ENCODE assay signal across 8 cellular contexts in genomic region chr20:62900052-62900691, GRCh38. TPM values are rescaled to one million over a fixed set of nuclear protein-coding genes. Genes with fewer than 3 reads are reported as not detected.
DNase-seq lines count a peak whose midpoint lies in the region; ATAC-seq lines count a peak whose summit lies in the region.

No MANE protein-coding gene starts in this region.

- 13% methylated on average over 11 of the region's 11 CpGs for WGBS in ectodermal cell, 2 experiments

- POLR2A ChIA-PET in activated CD8-positive, alpha-beta T cell treated with anti-CD3 and anti-CD28 coated beads, Interleukin-2, amount 10 ng/mL, durations not matched to agents 7 days and 5 days (lab: Charles Lee): interaction anchor here (1.0 to 1.8 kb wide), 4 partner anchors 13 to 38 kb away, joined by 3 to 5 read pairs (median 4); no protein-coding TSS in a partner anchor

- H3K27me3 Mint-ChIP-seq in activated CD8-positive, alpha-beta T cell treated with anti-CD3 and anti-CD28 coated beads, Interleukin-2, amount 10 ng/mL, durations not matched to agents 7 days and 5 days (ENCODE audit: low read depth): no peaks in the 10 kb centered on the region

- CTCF ChIA-PET in activated CD8-positive, alpha-beta T cell treated with anti-CD3 and anti-CD28 coated beads, Interleukin-2, amount 10 ng/mL, durations not matched to agents 7 days and 5 days (lab: Charles Lee): interaction anchor here (0.7 to 8.1 kb wide), 6 partner anchors 12 to 109 kb away, joined by 3 to 182 read pairs (median 8); no protein-coding TSS in a partner anchor

- H3K9me3 Mint-ChIP-seq in activated CD8-positive, alpha-beta T cell treated with anti-CD3 and anti-CD28 coated beads, Interleukin-2, amount 10 ng/mL, durations not matched to agents 7 days and 5 days (ENCODE audit: insufficient read depth): no peaks in the 10 kb centered on the region

- H3K4me1 Mint-ChIP-seq in activated CD8-positive, alpha-beta T cell treated with anti-CD3 and anti-CD28 coated beads, Interleukin-2, amount 10 ng/mL, durations not matched to agents 7 days and 5 days (ENCODE audit: low read depth): peaks cover 51% of the 10 kb centered on the region

- ATAC-seq in GM19023 (IDR thresholded peaks at IDR 0.05; ENCODE audit: unreplicated experiment) (peak; percentile 80), HG03442 (IDR thresholded peaks at IDR 0.05; ENCODE audit: unreplicated experiment) (peak; percentile 78)
- ATAC-seq in activated CD8-positive, alpha-beta T cell treated with anti-CD3 and anti-CD28 coated beads, Interleukin-2, amount 10 ng/mL, durations not matched to agents 7 days and 5 days: peak; percentile 95

- peak overlapping the region; percentile 80 for H3K27ac Mint-ChIP-seq in activated CD8-positive, alpha-beta T cell treated with anti-CD3 and anti-CD28 coated beads, Interleukin-2, amount 10 ng/mL, durations not matched to agents 7 days and 5 days

- peaks cover 70% of the 10 kb centered on the region for H3K36me3 Mint-ChIP-seq in activated CD8-positive, alpha-beta T cell treated with anti-CD3 and anti-CD28 coated beads, Interleukin-2, amount 10 ng/mL, durations not matched to agents 7 days and 5 days (ENCODE audit: low read depth)

- H3K9me3 ChIP-seq in ectodermal cell (ENCODE audit: control insufficient read depth, low read length): no peaks in the 10 kb centered on the region

- H3K27ac ChIP-seq in ectodermal cell (ENCODE audit: insufficient read depth, low read depth, low read length, poor library complexity, severe bottlenecking): peak overlapping the region; percentile 40

- peaks cover 15% of the 10 kb centered on the region for H3K36me3 ChIP-seq in ectodermal cell (ENCODE audit: control insufficient read depth, insufficient read depth, low read length)

- no peaks in the 10 kb centered on the region for H3K27me3 ChIP-seq in ectodermal cell (ENCODE audit: control insufficient read depth, insufficient read depth, low read length, poor library complexity, severe bottlenecking)

- no peak overlapping the region for H3K4me3 Mint-ChIP-seq in activated CD8-positive, alpha-beta T cell treated with anti-CD3 and anti-CD28 coated beads, Interleukin-2, amount 10 ng/mL, durations not matched to agents 7 days and 5 days

- H3K4me3 ChIP-seq in ectodermal cell (ENCODE audit: insufficient read depth, low read depth, low read length): no peak overlapping the region

- peaks cover 19% of the 10 kb centered on the region for H3K4me1 ChIP-seq in ectodermal cell (ENCODE audit: control insufficient read depth, insufficient read depth, low read length)

- peak; percentile 92 for DNase-seq in AG08396 (ENCODE audit: low spot score)
- peak; percentile 63 for DNase-seq in NCI-H748 (lab: John Stamatoyannopoulos, UW; ENCODE audit: unreplicated experiment)
- peak; percentile 84 for DNase-seq in activated CD8-positive, alpha-beta T cell treated with anti-CD3 and anti-CD28 coated beads, Interleukin-2, amount 10 ng/mL, durations not matched to agents 7 days and 5 days
- peak; percentile 82 for DNase-seq in medulla oblongata (ENCODE audit: extremely low spot score)
- DNase-seq in stimulated activated CD4-positive, alpha-beta T cell treated with anti-CD3 and anti-CD28 coated beads, TNF-alpha, amount 100 ng/mL, for 48 hours (ENCODE audit: low read depth in 3 of 3): peak in 2 of 3 donors; percentile 41 to 46

RNA-seq across cellular contexts. Expression of gene DIDO1, which starts 26.1 kb away (rescaled TPM):
- 10 to 100 TPM; 69.6 to 74.0 TPM for total RNA-seq in activated CD8-positive, alpha-beta T cell treated with anti-CD3 and anti-CD28 coated beads, Interleukin-2, amount 10 ng/mL, durations not matched to agents 7 days and 5 days
- polyA plus RNA-seq in ectodermal cell (2013, experiment 1 of 4): 75.3 TPM
- polyA plus RNA-seq in ectodermal cell (2013, experiment 2 of 4): 79.5 TPM
- 59.8 TPM for polyA plus RNA-seq in ectodermal cell (2013, experiment 3 of 4)
- polyA plus RNA-seq in ectodermal cell (2013, experiment 4 of 4): 70.2 TPM

RNA-seq across cellular contexts. Expression of gene GID8, which starts 37.8 kb away (rescaled TPM):
- total RNA-seq in activated CD8-positive, alpha-beta T cell treated with anti-CD3 and anti-CD28 coated beads, Interleukin-2, amount 10 ng/mL, durations not matched to agents 7 days and 5 days: 10 to 100 TPM; 37.3 to 39.7 TPM
- 52.0 TPM for polyA plus RNA-seq in ectodermal cell (2013, experiment 1 of 4)
- 61.7 TPM for polyA plus RNA-seq in ectodermal cell (2013, experiment 2 of 4)
- polyA plus RNA-seq in ectodermal cell (2013, experiment 3 of 4): 39.5 TPM
- 44.1 TPM for polyA plus RNA-seq in ectodermal cell (2013, experiment 4 of 4)

RNA-seq across cellular contexts. Expression of gene TCFL5, which starts 38.5 kb away (rescaled TPM):
- total RNA-seq in activated CD8-positive, alpha-beta T cell treated with anti-CD3 and anti-CD28 coated beads, Interleukin-2, amount 10 ng/mL, durations not matched to agents 7 days and 5 days: 1 to 10 TPM; 7.9 to 9.6 TPM
- polyA plus RNA-seq in ectodermal cell (2013, experiment 1 of 4): 24.8 TPM
- 24.0 TPM for polyA plus RNA-seq in ectodermal cell (2013, experiment 2 of 4)
- 23.4 TPM for polyA plus RNA-seq in ectodermal cell (2013, experiment 3 of 4)
- polyA plus RNA-seq in ectodermal cell (2013, experiment 4 of 4): 26.3 TPM

RNA-seq across cellular contexts. Expression of gene SLC17A9, which starts 52.3 kb away (rescaled TPM):
- total RNA-seq in activated CD8-positive, alpha-beta T cell treated with anti-CD3 and anti-CD28 coated beads, Interleukin-2, amount 10 ng/mL, durations not matched to agents 7 days and 5 days: 10 to 100 TPM; 57.8 to 69.7 TPM
- 0.78 TPM for polyA plus RNA-seq in ectodermal cell (2013, experiment 1 of 4)
- 0.82 TPM for polyA plus RNA-seq in ectodermal cell (2013, experiment 2 of 4)
- 0.64 TPM for polyA plus RNA-seq in ectodermal cell (2013, experiment 3 of 4)
- 0.61 TPM for polyA plus RNA-seq in ectodermal cell (2013, experiment 4 of 4)
